ENCODE assay signal across 19 cellular contexts in genomic region chr1:16245476-16246196, GRCh38.
"Had no signal": no experiment of that assay in that cellular context is flagged by ENCODE, and none has a peak within 500 bp of the region (broad histone marks: within the 10 kb centered on the region; RNA-seq: fewer than 3 reads in every experiment).

No MANE protein-coding gene starts in this region.

- H3K27me3 Mint-ChIP-seq: activated CD4-positive, alpha-beta memory T cell treated with anti-CD3 and anti-CD28 coated beads for 36 hours; activated CD4-positive, alpha-beta T cell treated with anti-CD3 and anti-CD28 coated beads, Interleukin-2, amount 10 ng/mL, durations not matched to agents 24 days and 14 days; activated naive CD8-positive, alpha-beta T cell treated with anti-CD3 and anti-CD28 coated beads for 36 hours; T-helper 17 cell; type B pancreatic cell had no signal

- H3K27ac ChIP-seq: adrenal gland, foreskin keratinocyte had no signal

- H3K4me3 ChIP-seq: adrenal gland, heart right ventricle, lung, testis had no signal

- H3K27ac Mint-ChIP-seq: activated CD4-positive, alpha-beta memory T cell treated with anti-CD3 and anti-CD28 coated beads for 36 hours; activated CD4-positive, alpha-beta T cell treated with anti-CD3 and anti-CD28 coated beads, Interleukin-2, amount 10 ng/mL, durations not matched to agents 24 days and 14 days; activated naive CD4-positive, alpha-beta T cell treated with anti-CD3 and anti-CD28 coated beads for 36 hours; activated naive CD8-positive, alpha-beta T cell treated with anti-CD3 and anti-CD28 coated beads for 36 hours; nephron; type B pancreatic cell had no signal

- H3K4me3 Mint-ChIP-seq: activated CD4-positive, alpha-beta memory T cell treated with anti-CD3 and anti-CD28 coated beads for 36 hours; activated CD4-positive, alpha-beta T cell treated with anti-CD3 and anti-CD28 coated beads, Interleukin-2, amount 10 ng/mL, durations not matched to agents 24 days and 14 days; activated naive CD4-positive, alpha-beta T cell treated with anti-CD3 and anti-CD28 coated beads for 36 hours; activated naive CD8-positive, alpha-beta T cell treated with anti-CD3 and anti-CD28 coated beads for 36 hours; activated T-cell treated with anti-CD3 and anti-CD28 coated beads, Interleukin-2, amount 50 U/mL, for 4 hours; nephron; T-helper 17 cell; type B pancreatic cell had no signal

- H3K27me3 ChIP-seq: adrenal gland, foreskin keratinocyte, heart right ventricle, testis had no signal

- H3K9me3 Mint-ChIP-seq: activated CD4-positive, alpha-beta memory T cell treated with anti-CD3 and anti-CD28 coated beads for 36 hours; activated CD4-positive, alpha-beta T cell treated with anti-CD3 and anti-CD28 coated beads, Interleukin-2, amount 10 ng/mL, durations not matched to agents 24 days and 14 days; activated naive CD4-positive, alpha-beta T cell treated with anti-CD3 and anti-CD28 coated beads for 36 hours; activated naive CD8-positive, alpha-beta T cell treated with anti-CD3 and anti-CD28 coated beads for 36 hours; activated T-cell treated with anti-CD3 and anti-CD28 coated beads, Interleukin-2, amount 50 U/mL, for 4 hours; nephron; type B pancreatic cell had no signal

- H3K9me3 ChIP-seq: adrenal gland, heart right ventricle, testis had no signal

- DNase-seq: activated CD4-positive, alpha-beta memory T cell treated with anti-CD3 and anti-CD28 coated beads for 36 hours; activated CD4-positive, alpha-beta T cell treated with anti-CD3 and anti-CD28 coated beads, Interleukin-2, amount 10 ng/mL, durations not matched to agents 24 days and 14 days; activated CD4-positive, CD25-positive, alpha-beta regulatory T cell treated with anti-CD3 and anti-CD28 coated beads, Interleukin-2, amount 50 U/mL, for 72 hours; activated naive CD4-positive, alpha-beta T cell treated with anti-CD3 and anti-CD28 coated beads for 36 hours; activated naive CD8-positive, alpha-beta T cell treated with anti-CD3 and anti-CD28 coated beads for 36 hours; activated T-cell treated with anti-CD3 and anti-CD28 coated beads, Interleukin-2, amount 50 U/mL, for 4 hours; caudate nucleus; foreskin keratinocyte; heart right ventricle; kidney glomerular epithelial cell; stimulated activated CD4-positive, alpha-beta T cell treated with anti-CD3 and anti-CD28 coated beads, Interleukin-4, amount 100 ng/mL, for 1 hour; stimulated activated naive CD8-positive, alpha-beta T cell treated with anti-CD3 and anti-CD28 coated beads, Interleukin-15, Interleukin-2, amounts not matched to agents 100 U/mL and 50 U/mL, for 24 hours; T-helper 17 cell; T1000; testis had no signal
